23 cellular contexts compared by ENCODE assay signal in genomic region chr9:132040808-132041207, GRCh38. TPM values are rescaled to one million over a fixed set of nuclear protein-coding genes. Genes with fewer than 3 reads are reported as not detected.
A peak's percentile ranks its signal among the peaks of the same experiment; 100 is the strongest.
DNase-seq lines count a peak whose midpoint lies in the region; ATAC-seq and TF ChIP-seq lines count a peak whose summit lies in the region.
"Had no signal": no experiment of that assay in that cellular context is flagged by ENCODE, and none has a peak within 500 bp of the region (broad histone marks: within the 10 kb centered on the region; RNA-seq: fewer than 3 reads in every experiment).

No MANE protein-coding gene starts in this region.

- H2BK15ac ChIP-seq in IMR-90 (ENCODE audit: low read depth, low read length), result peak overlapping the region; percentile 91

- H3K56ac ChIP-seq in IMR-90 (ENCODE audit: extremely low read depth, insufficient read depth, low read length), result no peak overlapping the region

- BruUV-seq in IMR-90 (replicated peaks; lab: Mats Ljungman, UMichigan), result no TSS peak

- H3K4me3 ChIP-seq in cardiac muscle cell (no peak overlapping the region), left ventricle myocardium inferior (no peak overlapping the region), IMR-90 (ENCODE audit: insufficient read depth, low read depth, low read length) (no peak overlapping the region), smooth muscle cell (no peak overlapping the region)
- H3K4me3 ChIP-seq: HAP-1, lower lobe of right lung, thoracic aorta, vagina had no signal

- dilution Hi-C loops in IMR-90 (cut with HindIII; ENCODE audit: low sequenced_read_pairs, unreplicated experiment), result no loop called here

- peaks cover 6% of the 10 kb centered on the region for H3F3A ChIP-seq in smooth muscle cell (ENCODE audit: low read depth)

- WGBS in IMR-90 (ENCODE audit: extremely low coverage in 2 of 2, insufficient read length in 1 of 2), 2 experiments, result 100% methylated on average over 1 of the region's 5 CpGs; no CpG with 5 or more reads in 1 of the 2 experiments
- WGBS in smooth muscle cell (ENCODE audit: low lambda C conversion rate), result 71% methylated on average over 5 of the region's 5 CpGs

- H3K79me1 ChIP-seq in IMR-90 (ENCODE audit: low read depth in 1 of 2, low read length in 2 of 2), result peaks cover 53 to 78% of the 10 kb centered on the region in 2 experiments

- CTCF ChIA-PET in IMR-90 (lab: Yijun Ruan, JAX), result no interaction called here

- H3K9ac ChIP-seq in IMR-90 (ENCODE audit: low read depth, low read length) (no peak overlapping the region), smooth muscle cell (ENCODE audit: low read depth) (no peak overlapping the region)
- H3K9ac ChIP-seq: KMS-11 had no signal

- H2AK9ac ChIP-seq in IMR-90 (replicated peaks; ENCODE audit: low read depth, low read length, poor library complexity), result no peak overlapping the region

- H3K4me2 ChIP-seq in IMR-90 (ENCODE audit: low read depth, low read length), result no peak overlapping the region
- H3K4me2 ChIP-seq in smooth muscle cell, result no peak overlapping the region
- H3K4me2 ChIP-seq: KMS-11 had no signal

- no peaks in the 10 kb centered on the region for H3K27me3 ChIP-seq in cardiac muscle cell
- H3K27me3 ChIP-seq in left ventricle myocardium inferior (ENCODE audit: low read depth), result no peaks in the 10 kb centered on the region
- H3K27me3 ChIP-seq in IMR-90 (ENCODE audit: control insufficient read depth, insufficient read depth, low read length), result no peaks in the 10 kb centered on the region
- no peaks in the 10 kb centered on the region for H3K27me3 ChIP-seq in smooth muscle cell (ENCODE audit: low read depth)
- H3K27me3 ChIP-seq: vagina had no signal

- H4K20me1 ChIP-seq in IMR-90 (ENCODE audit: insufficient read depth, low read length), result no peaks in the 10 kb centered on the region
- H4K20me1 ChIP-seq in smooth muscle cell (ENCODE audit: low read depth), result peaks cover 82% of the 10 kb centered on the region

- peak overlapping the region; percentile 97 for H2BK20ac ChIP-seq in IMR-90 (ENCODE audit: low read depth, low read length)

- peak overlapping the region; percentile 32 to 59; a peak in 3 of 4 replicates for H4K8ac ChIP-seq in IMR-90 (ENCODE audit: low read depth in 2 of 2, low read length in 2 of 2)

- no peak overlapping the region for H2AFZ ChIP-seq in IMR-90 (replicated peaks; ENCODE audit: low read length, poor library complexity)
- no peak overlapping the region for H2AFZ ChIP-seq in smooth muscle cell (ENCODE audit: low read depth)

- H3K79me2 ChIP-seq in smooth muscle cell (ENCODE audit: low read depth), result peaks cover 43% of the 10 kb centered on the region

- 0 out of 2 replicates have a peak overlapping the region, but pooled peaks have one; percentile 9 for H3K18ac ChIP-seq in IMR-90 (ENCODE audit: low read depth, low read length)

- H2BK5ac ChIP-seq in IMR-90 (ENCODE audit: low read depth, low read length, poor library complexity, severe bottlenecking), result peak overlapping the region; percentile 6

- no peak overlapping the region for H4K5ac ChIP-seq in IMR-90 (ENCODE audit: low read depth, low read length)

- peak overlapping the region; percentile 95 for H3K23ac ChIP-seq in IMR-90 (ENCODE audit: low read depth, low read length)

- H3K9me3 ChIP-seq in cardiac muscle cell (ENCODE audit: low read depth) (no peaks in the 10 kb centered on the region), left ventricle myocardium inferior (replicated peaks) (no peaks in the 10 kb centered on the region), IMR-90 (ENCODE audit: control insufficient read depth, insufficient read depth, low read length) (no peaks in the 10 kb centered on the region), smooth muscle cell (replicated peaks; ENCODE audit: low read depth) (no peaks in the 10 kb centered on the region)
- H3K9me3 ChIP-seq: HAP-1, lower lobe of right lung, thoracic aorta, vagina had no signal

- peak overlapping the region; percentile 93 for H2BK120ac ChIP-seq in IMR-90 (ENCODE audit: low read depth, low read length)

- POLR2A ChIA-PET in IMR-90 (lab: Charles Lee; ENCODE audit: unreplicated experiment), result no interaction called here

- peak overlapping the region; percentile 87 for H3K14ac ChIP-seq in IMR-90 (replicated peaks; ENCODE audit: low read depth, low read length)

- H4K91ac ChIP-seq in IMR-90 (ENCODE audit: insufficient read depth, low read depth, low read length), result peak overlapping the region; percentile 91

- H3K4me1 ChIP-seq in cardiac muscle cell (ENCODE audit: low read depth), result peaks cover 43% of the 10 kb centered on the region
- H3K4me1 ChIP-seq in left ventricle myocardium inferior, result peaks cover 19% of the 10 kb centered on the region
- H3K4me1 ChIP-seq in IMR-90 (ENCODE audit: control insufficient read depth, insufficient read depth, low read length), result peaks cover 15% of the 10 kb centered on the region
- H3K4me1 ChIP-seq in smooth muscle cell (ENCODE audit: low read depth), result peaks cover 5% of the 10 kb centered on the region
- H3K4me1 ChIP-seq: lower lobe of right lung, vagina had no signal

- H3K9me1 ChIP-seq in IMR-90 (ENCODE audit: insufficient read depth, low read length), result peaks cover 22% of the 10 kb centered on the region

- TF ChIP-seq POLR2A in IMR-90 (IDR thresholded peaks at IDR 0.05; ENCODE audit: low read depth, low read length), result no peak
- no peak for TF ChIP-seq POLR2A in GM18505 (IDR thresholded peaks at IDR 0.05; ENCODE audit: borderline replicate concordance, extremely low read depth, insufficient read depth, insufficient read length)

- peak overlapping the region; percentile 98 for H2AK5ac ChIP-seq in IMR-90 (ENCODE audit: low read depth, low read length)

- TF ChIP-seq CTCF in cardiac muscle cell (IDR thresholded peaks at IDR 0.05; ENCODE audit: low read depth, low read length) (no peak), left ventricle myocardium inferior (IDR thresholded peaks at IDR 0.05; ENCODE audit: borderline replicate concordance) (no peak), IMR-90 (conservative IDR thresholded peaks at IDR 0.05; ENCODE audit: low read depth, low read length) (no peak), smooth muscle cell (IDR thresholded peaks at IDR 0.05; ENCODE audit: borderline replicate concordance, insufficient read depth, poor library complexity, severe bottlenecking) (no peak)

- peak overlapping the region; percentile 49 for H3K27ac ChIP-seq in cardiac muscle cell
- H3K27ac ChIP-seq in left ventricle myocardium inferior (replicated peaks), result no peak overlapping the region
- H3K27ac ChIP-seq in IMR-90 (ENCODE audit: insufficient read depth, low read length), result no peak overlapping the region
- no peak overlapping the region for H3K27ac ChIP-seq in smooth muscle cell (ENCODE audit: low read depth)
- H3K27ac ChIP-seq: epithelial cell of prostate, KMS-11, lower lobe of right lung, thoracic aorta, vagina had no signal

- peak overlapping the region; percentile 95 for H3K4ac ChIP-seq in IMR-90 (ENCODE audit: low read depth, low read length)

- ATAC-seq in IMR-90 (ENCODE audit: low read depth) (no peak), HG02642 (IDR thresholded peaks at IDR 0.05; ENCODE audit: poor library complexity, unreplicated experiment) (no peak), GM18505 (IDR thresholded peaks at IDR 0.05; ENCODE audit: unreplicated experiment) (no peak)
- ATAC-seq: activated T-cell treated with anti-CD3 and anti-CD28 coated beads, Interleukin-2, amount 50 U/mL, for 4 hours; lower lobe of right lung; natural killer cell treated with Interleukin-12 subunit alpha and Interleukin-12 subunit beta and Interleukin-15 and Interleukin-18, amount 100 ng/mL, for 72 hours had no signal

- intact Hi-C loops in left ventricle myocardium inferior (cut with micrococcal nuclease) (no loop called here), IMR-90 (cut with micrococcal nuclease) (no loop called here)

- H3K36me3 ChIP-seq in cardiac muscle cell (no peaks in the 10 kb centered on the region), left ventricle myocardium inferior (no peaks in the 10 kb centered on the region), IMR-90 (ENCODE audit: control insufficient read depth, insufficient read depth, low read length) (no peaks in the 10 kb centered on the region), smooth muscle cell (ENCODE audit: low read depth) (no peaks in the 10 kb centered on the region)
- H3K36me3 ChIP-seq: HAP-1, lower lobe of right lung, thoracic aorta, vagina had no signal

- DNase-seq in cardiac muscle cell (ENCODE audit: low read depth in 1 of 2, low spot score in 1 of 2) (peak in 1 of 2 donors; percentile 24), left ventricle myocardium inferior (no peak), IMR-90 (no peak), SHP77 treated with DMSO at 0.1 percent for 48 hours (lab: John Stamatoyannopoulos, UW) (peak; percentile 56), retina (peak; percentile 47), smooth muscle cell (lab: John Stamatoyannopoulos, UW; ENCODE audit: unreplicated experiment) (no peak)
- DNase-seq: activated CD4-positive, alpha-beta T cell treated with anti-CD3 and anti-CD28 coated beads, Interleukin-2, amount 10 ng/mL, durations not matched to agents 24 days and 14 days; activated T-cell treated with anti-CD3 and anti-CD28 coated beads, Interleukin-2, amount 50 U/mL, for 4 hours; effector CD8-positive, alpha-beta T cell; GF-D8; kidney; lower lobe of right lung; MM.1S; NCI-H748 treated with DMSO at 0.1 percent for 48 hours; RPMI8226 had no signal

- no peak for TF ChIP-seq RAD21 in IMR-90 (IDR thresholded peaks at IDR 0.05; ENCODE audit: low read length)

- in situ Hi-C loops in IMR-90 (cut with MboI; ENCODE audit: low sequenced_read_pairs), result no loop called here

TF ChIP-seq in IMR-90, 13 proteins besides CTCF, POLR2A, EP300 and RAD21 (continues in another document):
- TF ChIP-seq MAFK (IDR thresholded peaks at IDR 0.05; ENCODE audit: low read depth, low read length) (no peak), CEBPB (IDR thresholded peaks at IDR 0.05; ENCODE audit: low read depth, low read length) (no peak), CHD1 (IDR thresholded peaks at IDR 0.05; ENCODE audit: low read depth, low read length) (no peak), BHLHE40 (IDR thresholded peaks at IDR 0.05; ENCODE audit: low read depth, low read length) (no peak), NFE2L2 (IDR thresholded peaks at IDR 0.05; ENCODE audit: low read depth, low read length) (no peak)

RNA-seq across cellular contexts. Expression of gene MED27, which starts 38.9 kb away (rescaled TPM):
- total RNA-seq in cardiac muscle cell (18.3 and 30.2 TPM in 2 replicates), left ventricle myocardium inferior (16.3 TPM), IMR-90 (2012; rRNA removed) (51.9 and 63.4 TPM in 2 replicates), smooth muscle cell (22.1 and 24.0 TPM in 2 replicates)
- polyA plus RNA-seq in cardiac muscle cell (50.9 and 69.2 TPM in 2 replicates), IMR-90 (2012; rRNA removed) (50.2 and 51.6 TPM in 2 replicates), smooth muscle cell (47.5 and 50.0 TPM in 2 replicates)
- polyA plus RNA-seq in IMR-90 (2012; cell fraction: cytosol; rRNA removed), result 33.8 and 51.4 TPM in 2 replicates
- polyA plus RNA-seq in IMR-90 (2012; cell fraction: nucleus; rRNA removed; ENCODE audit: low replicate concordance), result 18.2 and 24.4 TPM in 2 replicates

Comparison
In these comparisons a context has a peak if more than half of its experiments do, and no peak if none do; other contexts are left out.
1. DNase-seq: peak in SHP77 treated with DMSO at 0.1 percent for 48 hours (single experiment) and retina (single experiment); none in left ventricle myocardium inferior (single experiment), IMR-90 (single experiment) and smooth muscle cell (single experiment).